In the genomic region with DNA sequence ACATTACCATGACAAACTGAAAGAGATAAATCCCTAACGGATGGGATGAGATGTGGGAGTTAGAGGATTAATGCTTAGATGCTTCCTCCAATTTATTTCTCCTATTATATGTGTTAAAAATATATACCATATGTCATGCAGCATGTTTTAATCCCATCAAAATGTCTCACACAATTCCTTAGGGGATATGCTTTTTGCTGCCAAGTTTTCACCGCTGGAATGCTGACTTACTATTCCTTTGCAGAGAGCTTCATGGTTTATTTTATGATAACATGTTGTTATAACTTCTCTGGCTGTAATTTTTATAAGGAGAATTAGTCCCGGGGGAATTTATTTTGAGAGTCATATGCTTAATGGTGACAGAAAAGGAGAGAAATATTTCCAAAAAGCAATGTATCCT, we compare ENCODE assay signal across 31 cellular contexts.
A peak's percentile ranks its signal among the peaks of the same experiment; 100 is the strongest.
DNase-seq lines count a peak whose midpoint lies in the region; ATAC-seq, FAIRE-seq and TF ChIP-seq lines count a peak whose summit lies in the region.
"Had no signal": no experiment of that assay in that cellular context is flagged by ENCODE, and none has a peak within 500 bp of the region (broad histone marks: within the 10 kb centered on the region; RNA-seq: fewer than 3 reads in every experiment).

No MANE protein-coding gene starts in this region.

- no peaks in the 10 kb centered on the region for H3K4me1 Mint-ChIP-seq in Calu3 (ENCODE audit: low read depth, unreplicated experiment)
- H3K4me1 Mint-ChIP-seq: central memory CD8-positive, alpha-beta T cell; IgD-negative memory B cell; T-cell had no signal

- intact Hi-C loops in Calu3 (cut with micrococcal nuclease; ENCODE audit: unreplicated experiment) = no loop called here

- CTCF ChIA-PET in Calu3 (lab: Charles Lee) = no interaction called here

- no peaks in the 10 kb centered on the region for H3K9me3 Mint-ChIP-seq in Calu3 (ENCODE audit: low read depth, unreplicated experiment)
- H3K9me3 Mint-ChIP-seq: T-cell had no signal

- no peak for FAIRE-seq in GM12892 (lab: Jason Lieb, UNC)
- FAIRE-seq: A204.1, D721Med, GM18507, TTC549 had no signal

- no peak overlapping the region for H3K4me3 Mint-ChIP-seq in Calu3 (ENCODE audit: low read depth, unreplicated experiment)
- H3K4me3 Mint-ChIP-seq: activated CD8-positive, alpha-beta T cell treated with anti-CD3 and anti-CD28 coated beads for 36 hours; central memory CD8-positive, alpha-beta T cell; H9; IgD-negative memory B cell; T-cell had no signal

- in situ Hi-C loops in astrocyte of the spinal cord (cut with HindIII; ENCODE audit: low sequenced_read_pairs) = no loop called here

- BruUV-seq in Calu3 (replicated peaks; lab: Mats Ljungman, UMichigan) = no TSS peak

- no peaks in the 10 kb centered on the region for H3K36me3 Mint-ChIP-seq in Calu3 (ENCODE audit: insufficient read depth, unreplicated experiment)
- H3K36me3 Mint-ChIP-seq: T-cell had no signal

- no peaks in the 10 kb centered on the region for H3K27me3 Mint-ChIP-seq in Calu3 (ENCODE audit: unreplicated experiment)
- H3K27me3 Mint-ChIP-seq: activated CD8-positive, alpha-beta T cell treated with anti-CD3 and anti-CD28 coated beads for 36 hours; central memory CD8-positive, alpha-beta T cell; IgD-negative memory B cell; T-cell had no signal

- H3K4me3 ChIP-seq in astrocyte of the spinal cord (ENCODE audit: low read depth, low read length) (no peak overlapping the region), fibroblast of villous mesenchyme (ENCODE audit: low read depth, low read length) (no peak overlapping the region)
- H3K4me3 ChIP-seq: BLaER1 treated with 17β-estradiol and CSF1 and Interleukin-3, amounts not matched to agents 10 nM and 100 nM; tibial artery had no signal

- ATAC-seq in GM21737 (IDR thresholded peaks at IDR 0.05; ENCODE audit: unreplicated experiment) (no peak), GM18868 (IDR thresholded peaks at IDR 0.05; ENCODE audit: unreplicated experiment) (no peak)
- ATAC-seq: activated CD8-positive, alpha-beta T cell treated with anti-CD3 and anti-CD28 coated beads for 36 hours; Right ventricle myocardium inferior; stimulated activated naive CD8-positive, alpha-beta T cell treated with anti-CD3 and anti-CD28 coated beads, Interleukin-15, Interleukin-2, amounts not matched to agents 100 U/mL and 50 U/mL, for 24 hours; T-cell had no signal

- H3K27ac Mint-ChIP-seq in Calu3 (ENCODE audit: unreplicated experiment) = no peak overlapping the region
- H3K27ac Mint-ChIP-seq: activated CD8-positive, alpha-beta T cell treated with anti-CD3 and anti-CD28 coated beads for 36 hours; H9; IgD-negative memory B cell; T-cell had no signal

- no peak for TF ChIP-seq POLR2A in GM12892 (IDR thresholded peaks at IDR 0.05; ENCODE audit: low read depth, low read length)

- DNase-seq in A172 (ENCODE audit: low spot score) (peak; percentile 1), M059J (ENCODE audit: low read depth) (peak; percentile 14), astrocyte of the spinal cord (ENCODE audit: low read depth, low spot score) (peak; percentile 30), fibroblast of villous mesenchyme (ENCODE audit: low read depth) (peak; percentile 18), Calu3 (no peak), GM12892 (ENCODE audit: insufficient read length) (no peak)
- DNase-seq: activated CD4-positive, CD25-positive, alpha-beta regulatory T cell treated with anti-CD3 and anti-CD28 coated beads, Interleukin-2, amount 50 U/mL, for 72 hours; activated CD8-positive, alpha-beta T cell treated with anti-CD3 and anti-CD28 coated beads for 36 hours; activated gamma-delta T cell treated with Interleukin-2 at 50 U/mL for 16 hours; activated T-cell treated with anti-CD3 and anti-CD28 coated beads, Interleukin-2, amount 50 U/mL, for 1 hour; H9; mesenchymal stem cell; MM.1S; NCI-H146; NCI-H748 treated with DMSO at 0.1 percent for 48 hours; nucleus accumbens; OCI-M1; stimulated activated CD4-positive, alpha-beta T cell treated with anti-CD3 and anti-CD28 coated beads, Interleukin-4, amount 100 ng/mL, for 4 hours; stimulated activated naive CD8-positive, alpha-beta T cell treated with anti-CD3 and anti-CD28 coated beads, Interleukin-15, Interleukin-2, amounts not matched to agents 100 U/mL and 50 U/mL, for 24 hours; T-cell; tibial artery had no signal

- TF ChIP-seq CTCF in astrocyte of the spinal cord (IDR thresholded peaks at IDR 0.05; ENCODE audit: low read depth, low read length) (no peak), fibroblast of villous mesenchyme (IDR thresholded peaks at IDR 0.05; ENCODE audit: insufficient read depth, low read depth, low read length) (no peak), Calu3 (IDR thresholded peaks at IDR 0.05; ENCODE audit: unreplicated experiment) (no peak)

Comparison
In these comparisons a context has a peak if more than half of its experiments do, and no peak if none do; other contexts are left out.
1. DNase-seq: peak in A172 (single experiment), M059J (single experiment), astrocyte of the spinal cord (single experiment) and fibroblast of villous mesenchyme (single experiment); none in Calu3 (single experiment) and GM12892 (single experiment).